ENCODE assay signal across 27 cellular contexts in genomic region chr9:23695572-23695971, GRCh38.
DNase-seq lines count a peak whose midpoint lies in the region; ATAC-seq, FAIRE-seq and TF ChIP-seq lines count a peak whose summit lies in the region.
"Had no signal": no experiment of that assay in that cellular context is flagged by ENCODE, and none has a peak within 500 bp of the region (broad histone marks: within the 10 kb centered on the region; RNA-seq: fewer than 3 reads in every experiment).

No MANE protein-coding gene starts in this region.

- CTCF ChIA-PET in HepG2 (lab: Yijun Ruan, JAX; ENCODE audit: low intra/inter-chr PET ratio, low total read pairs), result no interaction called here
- CTCF ChIA-PET in naive thymus-derived CD4-positive, alpha-beta T cell (lab: Charles Lee), result no interaction called here

- no peak overlapping the region for H3K9ac ChIP-seq in HepG2 (ENCODE audit: insufficient read depth, low read depth, low read length)
- H3K9ac ChIP-seq: BLaER1 treated with 17β-estradiol and CSF1 and Interleukin-3, amounts not matched to agents 10 nM and 100 nM; GM23248 had no signal

- H3K4me2 ChIP-seq in HepG2 (ENCODE audit: low read depth, low read length), result no peak overlapping the region
- H3K4me2 ChIP-seq: A549; BLaER1 treated with 17β-estradiol and CSF1 and Interleukin-3, amounts not matched to agents 10 nM and 100 nM had no signal

- no peaks in the 10 kb centered on the region for H3K4me1 Mint-ChIP-seq in naive thymus-derived CD4-positive, alpha-beta T cell
- H3K4me1 Mint-ChIP-seq: CD14-positive monocyte; CD8-positive, alpha-beta memory T cell had no signal

- no peak for TF ChIP-seq RAD21 in HepG2 (CRISPR knock-in tag; IDR thresholded peaks at IDR 0.05)

- H3K27me3 ChIP-seq in HepG2 (ENCODE audit: control insufficient read depth in 1 of 2, insufficient read depth in 2 of 2, low read length in 2 of 2) (no peaks in the 10 kb centered on the region), right lobe of liver (no peaks in the 10 kb centered on the region), RWPE2 (ENCODE audit: insufficient read depth, poor library complexity, severe bottlenecking) (no peaks in the 10 kb centered on the region), sigmoid colon (no peaks in the 10 kb centered on the region)
- H3K27me3 ChIP-seq in naive thymus-derived CD4-positive, alpha-beta T cell (ENCODE audit: control insufficient read depth in 2 of 2, insufficient read depth in 2 of 2, low read length in 2 of 2), result no peaks in the 10 kb centered on the region
- H3K27me3 ChIP-seq: BE2C; BLaER1 treated with 17β-estradiol and CSF1 and Interleukin-3, amounts not matched to agents 10 nM and 100 nM had no signal

- DNase-seq in HepG2 (ENCODE audit: low spot score), result no peak
- no peak for DNase-seq in right lobe of liver
- no peak for DNase-seq in RWPE2 (ENCODE audit: low spot score)
- DNase-seq in epithelial cell of prostate (ENCODE audit: low read depth, low spot score), result peak; percentile 33
- no peak for DNase-seq in sigmoid colon
- DNase-seq in naive thymus-derived CD4-positive, alpha-beta T cell, result no peak
- DNase-seq in NCI-H1930 (lab: John Stamatoyannopoulos, UW), result no peak
- DNase-seq: 8988T; ACHN; AML-193; BE2C; CD4-positive, alpha-beta T cell; CD8-positive, alpha-beta memory T cell; DMS 273 treated with DMSO at 0.1 percent for 48 hours; DMS79; EL; GDM1; GM23248; H9 had no signal

- POLR2A ChIA-PET in HepG2 (lab: Yijun Ruan, JAX), result no interaction called here
- POLR2A ChIA-PET in naive thymus-derived CD4-positive, alpha-beta T cell (lab: Charles Lee), result no interaction called here

- no peak overlapping the region for H2AFZ ChIP-seq in HepG2 (ENCODE audit: low read length)
- H2AFZ ChIP-seq: GM23248 had no signal

- no peak for FAIRE-seq in HepG2 (lab: Jason Lieb, UNC)
- FAIRE-seq: A549, D721Med, GM12878, GM19239, H1 had no signal

- no peaks in the 10 kb centered on the region for H3K79me2 ChIP-seq in HepG2 (ENCODE audit: insufficient read depth, low read length)

- peaks cover 0 to 12% (median 3%) of the 10 kb centered on the region in 11 donors for H3K9me3 Mint-ChIP-seq in naive thymus-derived CD4-positive, alpha-beta T cell
- H3K9me3 Mint-ChIP-seq: H9 had no signal

- TF ChIP-seq POLR2A in HepG2 (IDR thresholded peaks at IDR 0.05; ENCODE audit: insufficient read depth in 1 of 2, low read depth in 2 of 2, low read length in 2 of 2), result no peak
- TF ChIP-seq POLR2A in right lobe of liver (IDR thresholded peaks at IDR 0.05), result no peak
- no peak for TF ChIP-seq POLR2A in sigmoid colon (IDR thresholded peaks at IDR 0.05)

- WGBS in HepG2 (ENCODE audit: low lambda C conversion rate), result 3% methylated on average over 5 of the region's 5 CpGs
- WGBS in right lobe of liver (ENCODE audit: insufficient coverage, low coverage, low lambda C conversion rate, missing lambda C conversion rate), result 45% methylated on average over 5 of the region's 5 CpGs
- 84 to 91% methylated on average over 5 of the region's 5 CpGs for WGBS in sigmoid colon, 2 donors

- H3K27ac Mint-ChIP-seq in naive thymus-derived CD4-positive, alpha-beta T cell, result no peak overlapping the region
- H3K27ac Mint-ChIP-seq: CD14-positive monocyte; CD4-positive, alpha-beta T cell; CD8-positive, alpha-beta memory T cell had no signal

- H3K9me3 ChIP-seq in HepG2 (ENCODE audit: low read length) (no peaks in the 10 kb centered on the region), right lobe of liver (no peaks in the 10 kb centered on the region), RWPE2 (ENCODE audit: severe bottlenecking) (no peaks in the 10 kb centered on the region), sigmoid colon (no peaks in the 10 kb centered on the region)
- H3K9me3 ChIP-seq in naive thymus-derived CD4-positive, alpha-beta T cell (ENCODE audit: control insufficient read depth in 2 of 3, low read length in 3 of 3), result no peaks in the 10 kb centered on the region
- H3K9me3 ChIP-seq: A549; BE2C; BLaER1 treated with 17β-estradiol and CSF1 and Interleukin-3, amounts not matched to agents 10 nM and 100 nM had no signal

- H3K36me3 ChIP-seq in HepG2 (replicated peaks in 1 of 2; ENCODE audit: control insufficient read depth in 1 of 2, insufficient read depth in 2 of 2, low read length in 2 of 2) (no peaks in the 10 kb centered on the region), right lobe of liver (no peaks in the 10 kb centered on the region), RWPE2 (ENCODE audit: low read depth) (peaks cover 6% of the 10 kb centered on the region; the same call in 1 of the 2 replicates), sigmoid colon (no peaks in the 10 kb centered on the region)
- H3K36me3 ChIP-seq in naive thymus-derived CD4-positive, alpha-beta T cell (ENCODE audit: control insufficient read depth in 2 of 3, insufficient read depth in 3 of 3, low read length in 3 of 3), result no peaks in the 10 kb centered on the region
- H3K36me3 ChIP-seq: BE2C; BLaER1 treated with 17β-estradiol and CSF1 and Interleukin-3, amounts not matched to agents 10 nM and 100 nM had no signal

- H3K4me3 Mint-ChIP-seq in naive thymus-derived CD4-positive, alpha-beta T cell, result no peak overlapping the region
- H3K4me3 Mint-ChIP-seq: CD14-positive monocyte; CD4-positive, alpha-beta T cell; CD8-positive, alpha-beta memory T cell; H9 had no signal

- no peaks in the 10 kb centered on the region for H3K36me3 Mint-ChIP-seq in naive thymus-derived CD4-positive, alpha-beta T cell
- H3K36me3 Mint-ChIP-seq: CD14-positive monocyte; CD8-positive, alpha-beta memory T cell had no signal

- no peak overlapping the region for H3K27ac ChIP-seq in HepG2 (ENCODE audit: extremely low read length, insufficient read depth, low read length)
- no peak overlapping the region for H3K27ac ChIP-seq in right lobe of liver
- peak overlapping the region; percentile 16 for H3K27ac ChIP-seq in RWPE2 (ENCODE audit: poor library complexity, severe bottlenecking)
- peak overlapping the region; percentile 4 for H3K27ac ChIP-seq in epithelial cell of prostate
- H3K27ac ChIP-seq in sigmoid colon, result no peak overlapping the region
- H3K27ac ChIP-seq in naive thymus-derived CD4-positive, alpha-beta T cell (ENCODE audit: low read depth, low read length), result no peak overlapping the region
- H3K27ac ChIP-seq: A549; BLaER1 treated with 17β-estradiol and CSF1 and Interleukin-3, amounts not matched to agents 10 nM and 100 nM; GM23248 had no signal

- BruUV-seq in HepG2 (replicated peaks; lab: Mats Ljungman, UMichigan), result no TSS peak

- in situ Hi-C loops in HepG2 (cut with HindIII; ENCODE audit: extremely low pct_ligation_motif_present, low pct_unique_long_range_greater_than_20kb), result no loop called here

- ATAC-seq in HepG2 (no peak), right lobe of liver (no peak), RWPE2 (ENCODE audit: low read depth) (peak; percentile 73)
- ATAC-seq in naive thymus-derived CD4-positive, alpha-beta T cell, result no peak
- ATAC-seq: A549, GM12878, HCT116 had no signal

- TF ChIP-seq EP300 in HepG2 (IDR thresholded peaks at IDR 0.05; ENCODE audit: low read depth in 2 of 2, low read length in 2 of 2), result no peak
- no peak for TF ChIP-seq EP300 in HepG2 (CRISPR knock-in tag; IDR thresholded peaks at IDR 0.05; ENCODE audit: borderline replicate concordance)
- TF ChIP-seq EP300 in sigmoid colon (IDR thresholded peaks at IDR 0.05), result no peak

- H3K4me1 ChIP-seq in HepG2 (ENCODE audit: insufficient read depth, low read length), result no peaks in the 10 kb centered on the region
- H3K4me1 ChIP-seq in right lobe of liver, result no peaks in the 10 kb centered on the region
- H3K4me1 ChIP-seq in RWPE2 (ENCODE audit: insufficient read depth, poor library complexity, severe bottlenecking), result peaks cover 18% of the 10 kb centered on the region
- no peaks in the 10 kb centered on the region for H3K4me1 ChIP-seq in sigmoid colon
- H3K4me1 ChIP-seq in naive thymus-derived CD4-positive, alpha-beta T cell (ENCODE audit: control insufficient read depth in 2 of 2, insufficient read depth in 2 of 2, low read length in 2 of 2), result no peaks in the 10 kb centered on the region
- H3K4me1 ChIP-seq: A549; BE2C; BLaER1 treated with 17β-estradiol and CSF1 and Interleukin-3, amounts not matched to agents 10 nM and 100 nM had no signal

- no peak overlapping the region for H3K4me3 ChIP-seq in HepG2 (replicated peaks in 1 of 3; ENCODE audit: insufficient read depth in 1 of 3, low read depth in 2 of 3, low read length in 3 of 3)
- no peak overlapping the region for H3K4me3 ChIP-seq in right lobe of liver
- no peak overlapping the region for H3K4me3 ChIP-seq in RWPE2 (ENCODE audit: severe bottlenecking)
- H3K4me3 ChIP-seq in sigmoid colon, result no peak overlapping the region
- H3K4me3 ChIP-seq in naive thymus-derived CD4-positive, alpha-beta T cell (ENCODE audit: low read length), result no peak overlapping the region
- H3K4me3 ChIP-seq: A549; BLaER1 treated with 17β-estradiol and CSF1 and Interleukin-3, amounts not matched to agents 10 nM and 100 nM; GM12878; GM23248 had no signal

- no peaks in the 10 kb centered on the region for H3K27me3 Mint-ChIP-seq in naive thymus-derived CD4-positive, alpha-beta T cell
- H3K27me3 Mint-ChIP-seq: CD4-positive, alpha-beta T cell; CD8-positive, alpha-beta memory T cell had no signal

- TF ChIP-seq CTCF in HepG2 (CRISPR knock-in tag; IDR thresholded peaks at IDR 0.05), result no peak
- TF ChIP-seq CTCF in right lobe of liver (IDR thresholded peaks at IDR 0.05), result no peak
- TF ChIP-seq CTCF in RWPE2 (IDR thresholded peaks at IDR 0.05; ENCODE audit: poor library complexity, severe bottlenecking), result no peak
- TF ChIP-seq CTCF in sigmoid colon (IDR thresholded peaks at IDR 0.05), result no peak

- intact Hi-C loops in HepG2 (cut with micrococcal nuclease; ENCODE audit: unreplicated experiment), result no loop called here
- intact Hi-C loops in right lobe of liver (cut with DNase I), result no loop called here
- intact Hi-C loops in sigmoid colon (cut with DNase I), result no loop called here
- intact Hi-C loops in naive thymus-derived CD4-positive, alpha-beta T cell (cut with micrococcal nuclease), result no loop called here

- no peaks in the 10 kb centered on the region for H4K20me1 ChIP-seq in HepG2 (ENCODE audit: insufficient read depth, low read length)
- H4K20me1 ChIP-seq: BLaER1 treated with 17β-estradiol and CSF1 and Interleukin-3, amounts not matched to agents 10 nM and 100 nM had no signal

TF ChIP-seq in HepG2, 621 proteins besides CTCF, POLR2A, EP300 and RAD21:
- TF ChIP-seq CEBPB (IDR thresholded peaks at IDR 0.05; ENCODE audit: borderline replicate concordance, low read depth, low read length), result peak; percentile 19; the same call in 1 of the 2 replicates
- no peak for TF ChIP-seq ZNF556 (CRISPR knock-in tag; IDR thresholded peaks at IDR 0.05; ENCODE audit: borderline replicate concordance)
TF ChIP-seq in HepG2: peak in this region for 1.

Comparison
In these comparisons a context has a peak if more than half of its experiments do, and no peak if none do; other contexts are left out.
1. H3K27ac ChIP-seq: peak in RWPE2 (single experiment) and epithelial cell of prostate (single experiment); none in HepG2 (single experiment), right lobe of liver (0 of 3), sigmoid colon (0 of 4) and naive thymus-derived CD4-positive, alpha-beta T cell (single experiment).